Comparison of ENCODE assay signal across 1 cellular context in the genomic region with DNA sequence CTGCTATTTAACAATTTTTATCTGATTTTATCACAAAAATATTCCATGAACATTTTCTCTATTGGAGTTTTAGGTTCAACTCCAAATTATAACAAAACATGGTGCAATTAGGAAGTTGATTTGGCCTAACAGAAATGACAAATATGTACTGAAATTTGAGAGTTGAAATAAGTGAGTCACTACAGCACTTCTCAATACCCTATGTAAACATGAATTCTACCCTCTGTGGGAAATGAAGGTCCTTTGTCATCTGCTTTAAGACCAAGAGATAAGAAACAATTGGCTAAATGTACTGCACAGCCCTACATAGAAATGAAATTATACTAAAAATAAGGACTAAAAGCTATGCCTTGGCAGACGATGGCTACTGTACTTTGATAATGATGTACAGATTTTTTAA.
TF ChIP-seq lines count a peak whose summit lies in the region.

No MANE protein-coding gene starts in this region.

TF ChIP-seq in HEK293, 187 proteins besides CTCF, POLR2A, EP300 and RAD21 (continued from another document):
- TF ChIP-seq, protein P1, sequence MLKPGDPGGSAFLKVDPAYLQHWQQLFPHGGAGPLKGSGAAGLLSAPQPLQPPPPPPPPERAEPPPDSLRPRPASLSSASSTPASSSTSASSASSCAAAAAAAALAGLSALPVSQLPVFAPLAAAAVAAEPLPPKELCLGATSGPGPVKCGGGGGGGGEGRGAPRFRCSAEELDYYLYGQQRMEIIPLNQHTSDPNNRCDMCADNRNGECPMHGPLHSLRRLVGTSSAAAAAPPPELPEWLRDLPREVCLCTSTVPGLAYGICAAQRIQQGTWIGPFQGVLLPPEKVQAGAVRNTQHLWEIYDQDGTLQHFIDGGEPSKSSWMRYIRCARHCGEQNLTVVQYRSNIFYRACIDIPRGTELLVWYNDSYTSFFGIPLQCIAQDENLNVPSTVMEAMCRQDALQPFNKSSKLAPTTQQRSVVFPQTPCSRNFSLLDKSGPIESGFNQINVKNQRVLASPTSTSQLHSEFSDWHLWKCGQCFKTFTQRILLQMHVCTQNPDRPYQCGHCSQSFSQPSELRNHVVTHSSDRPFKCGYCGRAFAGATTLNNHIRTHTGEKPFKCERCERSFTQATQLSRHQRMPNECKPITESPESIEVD (tag by site-specific recombination; IDR thresholded peaks at IDR 0.05) = peak; percentile 79
- peak; percentile 31; the same call in 1 of the 2 replicates for TF ChIP-seq ZXDB (tag by site-specific recombination; IDR thresholded peaks at IDR 0.05)
- TF ChIP-seq, protein P2, sequence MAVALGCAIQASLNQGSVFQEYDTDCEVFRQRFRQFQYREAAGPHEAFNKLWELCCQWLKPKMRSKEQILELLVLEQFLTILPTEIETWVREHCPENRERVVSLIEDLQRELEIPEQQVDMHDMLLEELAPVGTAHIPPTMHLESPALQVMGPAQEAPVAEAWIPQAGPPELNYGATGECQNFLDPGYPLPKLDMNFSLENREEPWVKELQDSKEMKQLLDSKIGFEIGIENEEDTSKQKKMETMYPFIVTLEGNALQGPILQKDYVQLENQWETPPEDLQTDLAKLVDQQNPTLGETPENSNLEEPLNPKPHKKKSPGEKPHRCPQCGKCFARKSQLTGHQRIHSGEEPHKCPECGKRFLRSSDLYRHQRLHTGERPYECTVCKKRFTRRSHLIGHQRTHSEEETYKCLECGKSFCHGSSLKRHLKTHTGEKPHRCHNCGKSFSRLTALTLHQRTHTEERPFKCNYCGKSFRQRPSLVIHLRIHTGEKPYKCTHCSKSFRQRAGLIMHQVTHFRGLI (tag by site-specific recombination; IDR thresholded peaks at IDR 0.05) = peak; percentile 40; the same call in 1 of the 2 replicates
- TF ChIP-seq ZNF366 (tag by site-specific recombination; conservative IDR thresholded peaks at IDR 0.05) = peak; percentile 75
- TF ChIP-seq ZNF341 (tag by site-specific recombination; IDR thresholded peaks at IDR 0.05; ENCODE audit: low read depth) = no peak
- TF ChIP-seq ZNF2 (tag by site-specific recombination; IDR thresholded peaks at IDR 0.05) = no peak
- TF ChIP-seq ZSCAN23 (tag by site-specific recombination; IDR thresholded peaks at IDR 0.05) = 0 out of 2 replicates have a peak, but pooled peaks have one; percentile 35
- TF ChIP-seq ZNF184 (tag by site-specific recombination; IDR thresholded peaks at IDR 0.05) = 0 out of 2 replicates have a peak, but pooled peaks have one; percentile 53
- peak; percentile 41; the same call in 1 of the 2 replicates for TF ChIP-seq ZNF335 (tag by site-specific recombination; conservative IDR thresholded peaks at IDR 0.05)
- TF ChIP-seq, protein P3, sequence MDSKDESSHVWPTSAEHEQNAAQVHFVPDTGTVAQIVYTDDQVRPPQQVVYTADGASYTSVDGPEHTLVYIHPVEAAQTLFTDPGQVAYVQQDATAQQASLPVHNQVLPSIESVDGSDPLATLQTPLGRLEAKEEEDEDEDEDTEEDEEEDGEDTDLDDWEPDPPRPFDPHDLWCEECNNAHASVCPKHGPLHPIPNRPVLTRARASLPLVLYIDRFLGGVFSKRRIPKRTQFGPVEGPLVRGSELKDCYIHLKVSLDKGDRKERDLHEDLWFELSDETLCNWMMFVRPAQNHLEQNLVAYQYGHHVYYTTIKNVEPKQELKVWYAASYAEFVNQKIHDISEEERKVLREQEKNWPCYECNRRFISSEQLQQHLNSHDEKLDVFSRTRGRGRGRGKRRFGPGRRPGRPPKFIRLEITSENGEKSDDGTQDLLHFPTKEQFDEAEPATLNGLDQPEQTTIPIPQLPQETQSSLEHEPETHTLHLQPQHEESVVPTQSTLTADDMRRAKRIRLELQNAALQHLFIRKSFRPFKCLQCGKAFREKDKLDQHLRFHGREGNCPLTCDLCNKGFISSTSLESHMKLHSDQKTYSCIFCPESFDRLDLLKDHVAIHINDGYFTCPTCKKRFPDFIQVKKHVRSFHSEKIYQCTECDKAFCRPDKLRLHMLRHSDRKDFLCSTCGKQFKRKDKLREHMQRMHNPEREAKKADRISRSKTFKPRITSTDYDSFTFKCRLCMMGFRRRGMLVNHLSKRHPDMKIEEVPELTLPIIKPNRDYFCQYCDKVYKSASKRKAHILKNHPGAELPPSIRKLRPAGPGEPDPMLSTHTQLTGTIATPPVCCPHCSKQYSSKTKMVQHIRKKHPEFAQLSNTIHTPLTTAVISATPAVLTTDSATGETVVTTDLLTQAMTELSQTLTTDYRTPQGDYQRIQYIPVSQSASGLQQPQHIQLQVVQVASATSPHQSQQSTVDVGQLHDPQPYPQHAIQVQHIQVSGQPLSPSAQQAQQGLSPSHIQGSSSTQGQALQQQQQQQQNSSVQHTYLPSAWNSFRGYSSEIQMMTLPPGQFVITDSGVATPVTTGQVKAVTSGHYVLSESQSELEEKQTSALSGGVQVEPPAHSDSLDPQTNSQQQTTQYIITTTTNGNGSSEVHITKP (tag by site-specific recombination; IDR thresholded peaks at IDR 0.05) = peak; percentile 38; the same call in 1 of the 2 replicates
- TF ChIP-seq ZNF510 (tag by site-specific recombination; IDR thresholded peaks at IDR 0.05; ENCODE audit: insufficient replicate concordance) = no peak
- 0 out of 2 replicates have a peak, but pooled peaks have one; percentile 35 for TF ChIP-seq BCL11A (tag by site-specific recombination; IDR thresholded peaks at IDR 0.05; ENCODE audit: low read depth)
- TF ChIP-seq, protein P4, sequence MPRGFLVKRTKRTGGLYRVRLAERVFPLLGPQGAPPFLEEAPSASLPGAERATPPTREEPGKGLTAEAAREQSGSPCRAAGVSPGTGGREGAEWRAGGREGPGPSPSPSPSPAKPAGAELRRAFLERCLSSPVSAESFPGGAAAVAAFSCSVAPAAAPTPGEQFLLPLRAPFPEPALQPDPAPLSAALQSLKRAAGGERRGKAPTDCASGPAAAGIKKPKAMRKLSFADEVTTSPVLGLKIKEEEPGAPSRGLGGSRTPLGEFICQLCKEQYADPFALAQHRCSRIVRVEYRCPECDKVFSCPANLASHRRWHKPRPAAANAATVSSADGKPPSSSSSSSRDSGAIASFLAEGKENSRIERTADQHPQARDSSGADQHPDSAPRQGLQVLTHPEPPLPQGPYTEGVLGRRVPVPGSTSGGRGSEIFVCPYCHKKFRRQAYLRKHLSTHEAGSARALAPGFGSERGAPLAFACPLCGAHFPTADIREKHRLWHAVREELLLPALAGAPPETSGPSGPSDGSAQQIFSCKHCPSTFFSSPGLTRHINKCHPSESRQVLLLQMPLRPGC (tag by site-specific recombination; IDR thresholded peaks at IDR 0.05) = peak; percentile 72
- peak; percentile 82 for TF ChIP-seq SP7 (tag by site-specific recombination; IDR thresholded peaks at IDR 0.05)
- TF ChIP-seq ZEB2 (tag by site-specific recombination; IDR thresholded peaks at IDR 0.05) = peak; percentile 81
- TF ChIP-seq ZNF701 (tag by site-specific recombination; IDR thresholded peaks at IDR 0.05) = no peak
- TF ChIP-seq ZNF394 (tag by site-specific recombination; IDR thresholded peaks at IDR 0.05; ENCODE audit: borderline replicate concordance) = 0 out of 2 replicates have a peak, but pooled peaks have one; percentile 16
- TF ChIP-seq, protein P5, sequence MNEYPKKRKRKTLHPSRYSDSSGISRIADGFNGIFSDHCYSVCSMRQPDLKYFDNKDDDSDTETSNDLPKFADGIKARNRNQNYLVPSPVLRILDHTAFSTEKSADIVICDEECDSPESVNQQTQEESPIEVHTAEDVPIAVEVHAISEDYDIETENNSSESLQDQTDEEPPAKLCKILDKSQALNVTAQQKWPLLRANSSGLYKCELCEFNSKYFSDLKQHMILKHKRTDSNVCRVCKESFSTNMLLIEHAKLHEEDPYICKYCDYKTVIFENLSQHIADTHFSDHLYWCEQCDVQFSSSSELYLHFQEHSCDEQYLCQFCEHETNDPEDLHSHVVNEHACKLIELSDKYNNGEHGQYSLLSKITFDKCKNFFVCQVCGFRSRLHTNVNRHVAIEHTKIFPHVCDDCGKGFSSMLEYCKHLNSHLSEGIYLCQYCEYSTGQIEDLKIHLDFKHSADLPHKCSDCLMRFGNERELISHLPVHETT (tag by site-specific recombination; IDR thresholded peaks at IDR 0.05) = peak; percentile 33; the same call in 1 of the 2 replicates
- TF ChIP-seq, protein P6, sequence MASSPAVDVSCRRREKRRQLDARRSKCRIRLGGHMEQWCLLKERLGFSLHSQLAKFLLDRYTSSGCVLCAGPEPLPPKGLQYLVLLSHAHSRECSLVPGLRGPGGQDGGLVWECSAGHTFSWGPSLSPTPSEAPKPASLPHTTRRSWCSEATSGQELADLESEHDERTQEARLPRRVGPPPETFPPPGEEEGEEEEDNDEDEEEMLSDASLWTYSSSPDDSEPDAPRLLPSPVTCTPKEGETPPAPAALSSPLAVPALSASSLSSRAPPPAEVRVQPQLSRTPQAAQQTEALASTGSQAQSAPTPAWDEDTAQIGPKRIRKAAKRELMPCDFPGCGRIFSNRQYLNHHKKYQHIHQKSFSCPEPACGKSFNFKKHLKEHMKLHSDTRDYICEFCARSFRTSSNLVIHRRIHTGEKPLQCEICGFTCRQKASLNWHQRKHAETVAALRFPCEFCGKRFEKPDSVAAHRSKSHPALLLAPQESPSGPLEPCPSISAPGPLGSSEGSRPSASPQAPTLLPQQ (tag by site-specific recombination; IDR thresholded peaks at IDR 0.05) = peak; percentile 77
- TF ChIP-seq, protein P7, sequence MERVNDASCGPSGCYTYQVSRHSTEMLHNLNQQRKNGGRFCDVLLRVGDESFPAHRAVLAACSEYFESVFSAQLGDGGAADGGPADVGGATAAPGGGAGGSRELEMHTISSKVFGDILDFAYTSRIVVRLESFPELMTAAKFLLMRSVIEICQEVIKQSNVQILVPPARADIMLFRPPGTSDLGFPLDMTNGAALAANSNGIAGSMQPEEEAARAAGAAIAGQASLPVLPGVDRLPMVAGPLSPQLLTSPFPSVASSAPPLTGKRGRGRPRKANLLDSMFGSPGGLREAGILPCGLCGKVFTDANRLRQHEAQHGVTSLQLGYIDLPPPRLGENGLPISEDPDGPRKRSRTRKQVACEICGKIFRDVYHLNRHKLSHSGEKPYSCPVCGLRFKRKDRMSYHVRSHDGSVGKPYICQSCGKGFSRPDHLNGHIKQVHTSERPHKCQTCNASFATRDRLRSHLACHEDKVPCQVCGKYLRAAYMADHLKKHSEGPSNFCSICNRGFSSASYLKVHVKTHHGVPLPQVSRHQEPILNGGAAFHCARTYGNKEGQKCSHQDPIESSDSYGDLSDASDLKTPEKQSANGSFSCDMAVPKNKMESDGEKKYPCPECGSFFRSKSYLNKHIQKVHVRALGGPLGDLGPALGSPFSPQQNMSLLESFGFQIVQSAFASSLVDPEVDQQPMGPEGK (tag by site-specific recombination; IDR thresholded peaks at IDR 0.05) = no peak
- peak; percentile 61; the same call in 1 of the 2 replicates for TF ChIP-seq KLF10 (tag by site-specific recombination; IDR thresholded peaks at IDR 0.05)
- 0 out of 2 replicates have a peak, but pooled peaks have one; percentile 48 for TF ChIP-seq ZFP69B (tag by site-specific recombination; IDR thresholded peaks at IDR 0.05)
- TF ChIP-seq IKZF3 (tag by site-specific recombination; IDR thresholded peaks at IDR 0.05) = 0 out of 2 replicates have a peak, but pooled peaks have one; percentile 15
- TF ChIP-seq ZIC2 (tag by site-specific recombination; IDR thresholded peaks at IDR 0.05) = no peak
- TF ChIP-seq WT1 (tag by site-specific recombination; IDR thresholded peaks at IDR 0.05) = 0 out of 2 replicates have a peak, but pooled peaks have one; percentile 28
- no peak for TF ChIP-seq ZNF354C (tag by site-specific recombination; IDR thresholded peaks at IDR 0.05; ENCODE audit: borderline replicate concordance, low read depth)
- TF ChIP-seq ZBTB17 (tag by site-specific recombination; IDR thresholded peaks at IDR 0.05) = no peak
